24 cellular contexts compared by ENCODE assay signal in genomic region chr18:41858761-41859555, GRCh38.
A peak's percentile ranks its signal among the peaks of the same experiment; 100 is the strongest.
DNase-seq lines count a peak whose midpoint lies in the region; ATAC-seq and TF ChIP-seq lines count a peak whose summit lies in the region.
"Had no signal": no experiment of that assay in that cellular context is flagged by ENCODE, and none has a peak within 500 bp of the region (broad histone marks: within the 10 kb centered on the region; RNA-seq: fewer than 3 reads in every experiment).

No MANE protein-coding gene starts in this region.

- POLR2A ChIA-PET in HEK293 (lab: Yijun Ruan, JAX): interaction anchor here (0.6 to 1.5 kb wide), 2 partner anchors 11 to 16 kb away, joined by 3 read pairs; no protein-coding TSS in a partner anchor

- H3K36me3 ChIP-seq in HEK293 (ENCODE audit: control insufficient read depth in 2 of 2, insufficient read depth in 1 of 2, low read length in 2 of 2) (no peaks in the 10 kb centered on the region), adipocyte (ENCODE audit: control insufficient read depth, insufficient read depth, low read length, severe bottlenecking) (no peaks in the 10 kb centered on the region), left ventricle myocardium inferior (no peaks in the 10 kb centered on the region), upper lobe of left lung (no peaks in the 10 kb centered on the region)
- H3K36me3 ChIP-seq: BLaER1, MG63, SJCRH30 had no signal

- no peaks in the 10 kb centered on the region for H3K9me3 Mint-ChIP-seq in activated naive CD4-positive, alpha-beta T cell treated with anti-CD3 and anti-CD28 coated beads, Interleukin-2, amount 50 U/mL, for 72 hours

- H3K4me3 ChIP-seq in HEK293 (ENCODE audit: low read depth, low read length): no peak overlapping the region
- H3K4me3 ChIP-seq in adipocyte (ENCODE audit: low read length): no peak overlapping the region
- H3K4me3 ChIP-seq in left ventricle myocardium inferior: no peak overlapping the region
- no peak overlapping the region for H3K4me3 ChIP-seq in upper lobe of left lung
- H3K4me3 ChIP-seq: A549, BLaER1, GM12878, MG63, PC-9, SJCRH30 had no signal

- H3K4me1 ChIP-seq in HEK293 (ENCODE audit: control insufficient read depth, insufficient read depth, low read length) (no peaks in the 10 kb centered on the region), adipocyte (ENCODE audit: control insufficient read depth, insufficient read depth, low read length) (no peaks in the 10 kb centered on the region), left ventricle myocardium inferior (no peaks in the 10 kb centered on the region), upper lobe of left lung (no peaks in the 10 kb centered on the region)
- H3K4me1 ChIP-seq: A549, BLaER1, SJCRH30 had no signal

- no peak overlapping the region for H3K9ac ChIP-seq in adipocyte (ENCODE audit: low read length)
- H3K9ac ChIP-seq: BLaER1 had no signal

- H3K27me3 ChIP-seq in adipocyte (replicated peaks; ENCODE audit: control insufficient read depth, insufficient read depth, low read length) (no peaks in the 10 kb centered on the region), left ventricle myocardium inferior (ENCODE audit: low read depth) (peaks cover 3% of the 10 kb centered on the region), upper lobe of left lung (no peaks in the 10 kb centered on the region)
- H3K27me3 ChIP-seq: BLaER1, MG63, SJCRH30 had no signal

- H3K36me3 Mint-ChIP-seq in activated naive CD4-positive, alpha-beta T cell treated with anti-CD3 and anti-CD28 coated beads, Interleukin-2, amount 50 U/mL, for 72 hours: no peaks in the 10 kb centered on the region
- H3K36me3 Mint-ChIP-seq: CD4-positive, CD25-positive, alpha-beta regulatory T cell had no signal

- 56 to 66% methylated on average over 2 of the region's 2 CpGs for WGBS in upper lobe of left lung, 2 donors

- TF ChIP-seq POLR2A in upper lobe of left lung (IDR thresholded peaks at IDR 0.05): no peak

- intact Hi-C loops in left ventricle myocardium inferior (cut with micrococcal nuclease): no loop called here

- no peak overlapping the region for H3K27ac Mint-ChIP-seq in activated naive CD4-positive, alpha-beta T cell treated with anti-CD3 and anti-CD28 coated beads, Interleukin-2, amount 50 U/mL, for 72 hours
- H3K27ac Mint-ChIP-seq: CD4-positive, CD25-positive, alpha-beta regulatory T cell had no signal

- DNase-seq in adipocyte (ENCODE audit: low read depth): peak; percentile 53
- peak; percentile 83 for DNase-seq in fibroblast of peridontal ligament (ENCODE audit: extremely low read depth)
- DNase-seq in stromal cell of bone marrow (ENCODE audit: low read depth): peak; percentile 5
- no peak for DNase-seq in left ventricle myocardium inferior
- DNase-seq in upper lobe of left lung: no peak
- DNase-seq in activated naive CD4-positive, alpha-beta T cell treated with anti-CD3 and anti-CD28 coated beads, Interleukin-2, amount 50 U/mL, for 72 hours (ENCODE audit: low spot score in 2 of 2): no peak
- DNase-seq: CD4-positive, CD25-positive, alpha-beta regulatory T cell; COR-L47; DMS53; KBM-7; MG63; NCI-H1105 treated with DMSO at 0.1 percent for 48 hours; NCI-H146; NCI-H1930; NCI-H2107; NCI-H446; NCI-H774; PC-9; SJCRH30 had no signal

- no peak for TF ChIP-seq CTCF in HEK293 (tag by site-specific recombination; IDR thresholded peaks at IDR 0.05)
- no peak for TF ChIP-seq CTCF in left ventricle myocardium inferior (IDR thresholded peaks at IDR 0.05; ENCODE audit: borderline replicate concordance)
- no peak for TF ChIP-seq CTCF in upper lobe of left lung (IDR thresholded peaks at IDR 0.05)

- no peak for TF ChIP-seq EP300 in upper lobe of left lung (IDR thresholded peaks at IDR 0.05)

- CTCF ChIA-PET in HEK293 (lab: Yijun Ruan, JAX): interaction anchor here (1.7 kb wide), 1 partner anchor 41 kb away, joined by 3 read pairs; no protein-coding TSS in a partner anchor

- H3K27ac ChIP-seq in HEK293 (ENCODE audit: extremely low read depth, low read depth, low read length) (no peak overlapping the region), left ventricle myocardium inferior (replicated peaks) (no peak overlapping the region), upper lobe of left lung (no peak overlapping the region)
- H3K27ac ChIP-seq: A549, BLaER1, PC-9, SJCRH30 had no signal

- ATAC-seq in upper lobe of left lung (ENCODE audit: low FRiP score in 2 of 2): no peak
- no peak for ATAC-seq in activated naive CD4-positive, alpha-beta T cell treated with anti-CD3 and anti-CD28 coated beads, Interleukin-2, amount 50 U/mL, for 72 hours
- ATAC-seq: A549, GM12878, Right ventricle myocardium inferior had no signal

- H3K9me3 ChIP-seq in HEK293 (ENCODE audit: control insufficient read depth, insufficient read depth, low read depth, low read length): no peaks in the 10 kb centered on the region
- no peaks in the 10 kb centered on the region for H3K9me3 ChIP-seq in adipocyte (ENCODE audit: control insufficient read depth, low read length)
- H3K9me3 ChIP-seq in left ventricle myocardium inferior (replicated peaks): no peaks in the 10 kb centered on the region
- H3K9me3 ChIP-seq in upper lobe of left lung: no peaks in the 10 kb centered on the region
- H3K9me3 ChIP-seq: A549, BLaER1, MG63, SJCRH30 had no signal

TF ChIP-seq in HEK293, 187 proteins besides CTCF, POLR2A, EP300 and RAD21:
- TF ChIP-seq ZNF555 (tag by site-specific recombination; conservative IDR thresholded peaks at IDR 0.05): no peak
- no peak for TF ChIP-seq ZNF37A (tag by site-specific recombination; IDR thresholded peaks at IDR 0.05)
- peak; percentile 22; the same call in 1 of the 2 replicates for TF ChIP-seq GLIS1 (tag by site-specific recombination; IDR thresholded peaks at IDR 0.05)
- TF ChIP-seq, protein P1, sequence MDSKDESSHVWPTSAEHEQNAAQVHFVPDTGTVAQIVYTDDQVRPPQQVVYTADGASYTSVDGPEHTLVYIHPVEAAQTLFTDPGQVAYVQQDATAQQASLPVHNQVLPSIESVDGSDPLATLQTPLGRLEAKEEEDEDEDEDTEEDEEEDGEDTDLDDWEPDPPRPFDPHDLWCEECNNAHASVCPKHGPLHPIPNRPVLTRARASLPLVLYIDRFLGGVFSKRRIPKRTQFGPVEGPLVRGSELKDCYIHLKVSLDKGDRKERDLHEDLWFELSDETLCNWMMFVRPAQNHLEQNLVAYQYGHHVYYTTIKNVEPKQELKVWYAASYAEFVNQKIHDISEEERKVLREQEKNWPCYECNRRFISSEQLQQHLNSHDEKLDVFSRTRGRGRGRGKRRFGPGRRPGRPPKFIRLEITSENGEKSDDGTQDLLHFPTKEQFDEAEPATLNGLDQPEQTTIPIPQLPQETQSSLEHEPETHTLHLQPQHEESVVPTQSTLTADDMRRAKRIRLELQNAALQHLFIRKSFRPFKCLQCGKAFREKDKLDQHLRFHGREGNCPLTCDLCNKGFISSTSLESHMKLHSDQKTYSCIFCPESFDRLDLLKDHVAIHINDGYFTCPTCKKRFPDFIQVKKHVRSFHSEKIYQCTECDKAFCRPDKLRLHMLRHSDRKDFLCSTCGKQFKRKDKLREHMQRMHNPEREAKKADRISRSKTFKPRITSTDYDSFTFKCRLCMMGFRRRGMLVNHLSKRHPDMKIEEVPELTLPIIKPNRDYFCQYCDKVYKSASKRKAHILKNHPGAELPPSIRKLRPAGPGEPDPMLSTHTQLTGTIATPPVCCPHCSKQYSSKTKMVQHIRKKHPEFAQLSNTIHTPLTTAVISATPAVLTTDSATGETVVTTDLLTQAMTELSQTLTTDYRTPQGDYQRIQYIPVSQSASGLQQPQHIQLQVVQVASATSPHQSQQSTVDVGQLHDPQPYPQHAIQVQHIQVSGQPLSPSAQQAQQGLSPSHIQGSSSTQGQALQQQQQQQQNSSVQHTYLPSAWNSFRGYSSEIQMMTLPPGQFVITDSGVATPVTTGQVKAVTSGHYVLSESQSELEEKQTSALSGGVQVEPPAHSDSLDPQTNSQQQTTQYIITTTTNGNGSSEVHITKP (tag by site-specific recombination; IDR thresholded peaks at IDR 0.05): peak; percentile 76
- no peak for TF ChIP-seq SP3 (tag by site-specific recombination; IDR thresholded peaks at IDR 0.05)

Comparison
In these comparisons a context has a peak if more than half of its experiments do, and no peak if none do; other contexts are left out.
1. DNase-seq: peak in adipocyte (single experiment), fibroblast of peridontal ligament (single experiment) and stromal cell of bone marrow (single experiment); none in left ventricle myocardium inferior (single experiment), upper lobe of left lung (0 of 2) and activated naive CD4-positive, alpha-beta T cell treated with anti-CD3 and anti-CD28 coated beads, Interleukin-2, amount 50 U/mL, for 72 hours (0 of 2).